Comparison of ENCODE assay signal across 29 cellular contexts in genomic region chr9:100296407-100296806, GRCh38.
"Had no signal": no experiment of that assay in that cellular context is flagged by ENCODE, and none has a peak within 500 bp of the region (broad histone marks: within the 10 kb centered on the region; RNA-seq: fewer than 3 reads in every experiment).

No MANE protein-coding gene starts in this region.

- H3K9me3 Mint-ChIP-seq: immature natural killer cell; memory B cell; nephron; stimulated activated naive CD8-positive, alpha-beta T cell treated with anti-CD3 and anti-CD28 coated beads, Interleukin-15, Interleukin-2, amounts not matched to agents 100 ng/mL and 50 ng/mL, for 24 hours; type B pancreatic cell had no signal

- H3K4me1 Mint-ChIP-seq: immature natural killer cell, nephron had no signal

- H2AFZ ChIP-seq: parathyroid adenoma had no signal

- ATAC-seq: left colon; mucosa of descending colon; naive thymus-derived CD4-positive, alpha-beta T cell; sciatic nerve had no signal

- H3K27me3 Mint-ChIP-seq: memory B cell; naive thymus-derived CD4-positive, alpha-beta T cell; stimulated activated naive CD8-positive, alpha-beta T cell treated with anti-CD3 and anti-CD28 coated beads, Interleukin-15, Interleukin-2, amounts not matched to agents 100 ng/mL and 50 ng/mL, for 24 hours; type B pancreatic cell had no signal

- H3K27me3 ChIP-seq: neutrophil, right atrium auricular region, tibial nerve, vagina had no signal

- FAIRE-seq: islet of Langerhans, kidney had no signal

- H3K9me3 ChIP-seq: left ventricle myocardium inferior, mucosa of descending colon, neutrophil, right atrium auricular region, tibial nerve, vagina had no signal

- H3K79me2 ChIP-seq: parathyroid adenoma had no signal

- H3K4me1 ChIP-seq: left ventricle myocardium inferior, parathyroid adenoma, right atrium auricular region, tibial nerve, vagina had no signal

- H3K9ac ChIP-seq: parathyroid adenoma had no signal

- H3K4me3 ChIP-seq: left ventricle myocardium inferior, lung, mucosa of descending colon, right atrium auricular region, skin epidermis, tibial nerve, vagina had no signal

- H3K4me3 Mint-ChIP-seq: immature natural killer cell; memory B cell; naive thymus-derived CD4-positive, alpha-beta T cell; nephron; neural crest cell; stimulated activated naive CD8-positive, alpha-beta T cell treated with anti-CD3 and anti-CD28 coated beads, Interleukin-15, Interleukin-2, amounts not matched to agents 100 ng/mL and 50 ng/mL, for 24 hours; type B pancreatic cell had no signal

- H3K27ac Mint-ChIP-seq: immature natural killer cell; nephron; stimulated activated naive CD8-positive, alpha-beta T cell treated with anti-CD3 and anti-CD28 coated beads, Interleukin-15, Interleukin-2, amounts not matched to agents 100 ng/mL and 50 ng/mL, for 24 hours had no signal

- DNase-seq: hypothalamus; immature natural killer cell; kidney; left colon; left ventricle myocardium inferior; midbrain; mucosa of descending colon; naive thymus-derived CD4-positive, alpha-beta T cell; occipital lobe; stimulated activated CD4-positive, alpha-beta T cell treated with anti-CD3 and anti-CD28 coated beads, Interleukin-12 subunit alpha, Interleukin-12 subunit beta, amount 100 ng/mL, for 4 hours; stimulated activated CD4-positive, alpha-beta T cell treated with anti-CD3 and anti-CD28 coated beads, Interleukin-15, amount 100 ng/mL, for 24 hours; stimulated activated CD4-positive, alpha-beta T cell treated with anti-CD3 and anti-CD28 coated beads, Interleukin-2, amount 100 ng/mL, for 24 hours; stimulated activated CD4-positive, alpha-beta T cell treated with anti-CD3 and anti-CD28 coated beads, Interleukin-4, amount 100 ng/mL, for 1 hour; stimulated activated naive CD4-positive, alpha-beta T cell; substantia nigra had no signal

- H3K27ac ChIP-seq: left ventricle myocardium inferior, neutrophil, parathyroid adenoma, right atrium auricular region, skin epidermis, tibial nerve, vagina had no signal
